Comparison of ENCODE assay signal across 1 cellular context in the genomic region with DNA sequence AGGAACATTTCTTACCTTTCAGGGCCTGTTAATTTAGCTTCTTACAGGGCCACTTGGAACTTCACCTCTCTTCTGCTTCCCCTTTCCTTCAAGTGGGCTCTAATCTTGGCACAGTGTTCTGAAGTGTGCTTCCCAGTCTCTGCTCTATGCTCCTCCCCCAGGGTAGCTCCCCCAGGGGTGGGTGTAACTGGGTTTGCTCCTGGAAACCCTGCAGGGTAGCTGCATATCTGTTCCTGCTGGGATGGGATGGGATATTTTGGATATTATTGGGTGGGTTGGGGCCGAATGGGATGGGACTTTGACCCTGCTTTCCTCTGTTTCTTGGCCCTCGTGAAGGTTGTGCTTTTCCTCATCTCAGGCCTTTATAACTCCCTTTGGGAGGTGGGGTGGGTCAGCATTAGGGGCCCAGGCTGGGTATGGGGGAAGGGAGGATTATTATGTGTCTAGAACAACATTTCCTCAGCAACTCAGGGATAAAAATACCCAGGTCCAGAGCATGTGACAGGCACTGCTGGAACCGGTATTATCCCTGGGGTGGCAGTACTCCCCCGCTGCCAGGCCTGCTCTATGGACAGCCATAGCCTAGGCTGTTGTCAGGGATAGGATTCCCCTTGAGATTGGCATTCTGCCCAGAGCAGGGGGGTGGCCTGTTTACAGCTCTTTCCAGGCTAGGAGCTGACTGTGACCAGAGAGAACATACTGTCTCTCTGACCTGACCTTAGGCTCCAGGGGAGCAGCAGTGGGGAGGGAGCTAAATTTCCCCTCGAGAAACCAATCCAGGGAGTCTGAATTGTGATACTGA.
TF ChIP-seq lines count a peak whose summit lies in the region.

No MANE protein-coding gene starts in this region.

TF ChIP-seq in HepG2, 621 proteins besides CTCF, POLR2A, EP300 and RAD21 (continues in another document):
- TF ChIP-seq HNF4A (CRISPR knock-in tag; IDR thresholded peaks at IDR 0.05): peak; percentile 2; the same call in 1 of the 2 replicates
- TF ChIP-seq, protein P1, sequence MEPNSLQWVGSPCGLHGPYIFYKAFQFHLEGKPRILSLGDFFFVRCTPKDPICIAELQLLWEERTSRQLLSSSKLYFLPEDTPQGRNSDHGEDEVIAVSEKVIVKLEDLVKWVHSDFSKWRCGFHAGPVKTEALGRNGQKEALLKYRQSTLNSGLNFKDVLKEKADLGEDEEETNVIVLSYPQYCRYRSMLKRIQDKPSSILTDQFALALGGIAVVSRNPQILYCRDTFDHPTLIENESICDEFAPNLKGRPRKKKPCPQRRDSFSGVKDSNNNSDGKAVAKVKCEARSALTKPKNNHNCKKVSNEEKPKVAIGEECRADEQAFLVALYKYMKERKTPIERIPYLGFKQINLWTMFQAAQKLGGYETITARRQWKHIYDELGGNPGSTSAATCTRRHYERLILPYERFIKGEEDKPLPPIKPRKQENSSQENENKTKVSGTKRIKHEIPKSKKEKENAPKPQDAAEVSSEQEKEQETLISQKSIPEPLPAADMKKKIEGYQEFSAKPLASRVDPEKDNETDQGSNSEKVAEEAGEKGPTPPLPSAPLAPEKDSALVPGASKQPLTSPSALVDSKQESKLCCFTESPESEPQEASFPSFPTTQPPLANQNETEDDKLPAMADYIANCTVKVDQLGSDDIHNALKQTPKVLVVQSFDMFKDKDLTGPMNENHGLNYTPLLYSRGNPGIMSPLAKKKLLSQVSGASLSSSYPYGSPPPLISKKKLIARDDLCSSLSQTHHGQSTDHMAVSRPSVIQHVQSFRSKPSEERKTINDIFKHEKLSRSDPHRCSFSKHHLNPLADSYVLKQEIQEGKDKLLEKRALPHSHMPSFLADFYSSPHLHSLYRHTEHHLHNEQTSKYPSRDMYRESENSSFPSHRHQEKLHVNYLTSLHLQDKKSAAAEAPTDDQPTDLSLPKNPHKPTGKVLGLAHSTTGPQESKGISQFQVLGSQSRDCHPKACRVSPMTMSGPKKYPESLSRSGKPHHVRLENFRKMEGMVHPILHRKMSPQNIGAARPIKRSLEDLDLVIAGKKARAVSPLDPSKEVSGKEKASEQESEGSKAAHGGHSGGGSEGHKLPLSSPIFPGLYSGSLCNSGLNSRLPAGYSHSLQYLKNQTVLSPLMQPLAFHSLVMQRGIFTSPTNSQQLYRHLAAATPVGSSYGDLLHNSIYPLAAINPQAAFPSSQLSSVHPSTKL (CRISPR knock-in tag; IDR thresholded peaks at IDR 0.05): peak; percentile 53
- TF ChIP-seq FOXP1 (IDR thresholded peaks at IDR 0.05): no peak
- peak; percentile 60; the same call in 1 of the 2 replicates for TF ChIP-seq FOXP1 (CRISPR knock-in tag; IDR thresholded peaks at IDR 0.05)
- TF ChIP-seq ZMYM4 (CRISPR knock-in tag; IDR thresholded peaks at IDR 0.05): 0 out of 2 replicates have a peak, but pooled peaks have one; percentile 42
- TF ChIP-seq, protein P2, sequence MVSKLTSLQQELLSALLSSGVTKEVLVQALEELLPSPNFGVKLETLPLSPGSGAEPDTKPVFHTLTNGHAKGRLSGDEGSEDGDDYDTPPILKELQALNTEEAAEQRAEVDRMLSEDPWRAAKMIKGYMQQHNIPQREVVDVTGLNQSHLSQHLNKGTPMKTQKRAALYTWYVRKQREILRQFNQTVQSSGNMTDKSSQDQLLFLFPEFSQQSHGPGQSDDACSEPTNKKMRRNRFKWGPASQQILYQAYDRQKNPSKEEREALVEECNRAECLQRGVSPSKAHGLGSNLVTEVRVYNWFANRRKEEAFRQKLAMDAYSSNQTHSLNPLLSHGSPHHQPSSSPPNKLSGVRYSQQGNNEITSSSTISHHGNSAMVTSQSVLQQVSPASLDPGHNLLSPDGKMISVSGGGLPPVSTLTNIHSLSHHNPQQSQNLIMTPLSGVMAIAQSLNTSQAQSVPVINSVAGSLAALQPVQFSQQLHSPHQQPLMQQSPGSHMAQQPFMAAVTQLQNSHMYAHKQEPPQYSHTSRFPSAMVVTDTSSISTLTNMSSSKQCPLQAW (CRISPR knock-in tag; IDR thresholded peaks at IDR 0.05): 0 out of 2 replicates have a peak, but pooled peaks have one; percentile 20
- TF ChIP-seq ZNF431 (CRISPR knock-in tag; IDR thresholded peaks at IDR 0.05; ENCODE audit: borderline replicate concordance, low read depth): no peak
- TF ChIP-seq ZNF773 (CRISPR knock-in tag; IDR thresholded peaks at IDR 0.05; ENCODE audit: borderline replicate concordance): no peak
- TF ChIP-seq HDAC6 (IDR thresholded peaks at IDR 0.05; ENCODE audit: low read depth, low read length): no peak
- TF ChIP-seq FOXA1 (IDR thresholded peaks at IDR 0.05): no peak
- 0 out of 2 replicates have a peak, but pooled peaks have one; percentile 37 for TF ChIP-seq FOXA1 (CRISPR knock-in tag; IDR thresholded peaks at IDR 0.05)
- TF ChIP-seq, protein P3, sequence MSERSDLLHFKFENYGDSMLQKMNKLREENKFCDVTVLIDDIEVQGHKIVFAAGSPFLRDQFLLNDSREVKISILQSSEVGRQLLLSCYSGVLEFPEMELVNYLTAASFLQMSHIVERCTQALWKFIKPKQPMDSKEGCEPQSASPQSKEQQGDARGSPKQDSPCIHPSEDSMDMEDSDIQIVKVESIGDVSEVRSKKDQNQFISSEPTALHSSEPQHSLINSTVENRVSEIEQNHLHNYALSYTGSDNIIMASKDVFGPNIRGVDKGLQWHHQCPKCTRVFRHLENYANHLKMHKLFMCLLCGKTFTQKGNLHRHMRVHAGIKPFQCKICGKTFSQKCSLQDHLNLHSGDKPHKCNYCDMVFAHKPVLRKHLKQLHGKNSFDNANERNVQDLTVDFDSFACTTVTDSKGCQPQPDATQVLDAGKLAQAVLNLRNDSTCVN (CRISPR knock-in tag; IDR thresholded peaks at IDR 0.05; ENCODE audit: borderline replicate concordance): peak; percentile 50; the same call in 1 of the 2 replicates
- no peak for TF ChIP-seq TAF15 (IDR thresholded peaks at IDR 0.05; ENCODE audit: low read depth, low read length, poor library complexity, severe bottlenecking)
- TF ChIP-seq KAT8 (CRISPR knock-in tag; IDR thresholded peaks at IDR 0.05): no peak
- no peak for TF ChIP-seq ZKSCAN8 (CRISPR knock-in tag; IDR thresholded peaks at IDR 0.05; ENCODE audit: borderline replicate concordance)
- no peak for TF ChIP-seq SOX13 (IDR thresholded peaks at IDR 0.05)
- TF ChIP-seq SOX13 (CRISPR knock-in tag; conservative IDR thresholded peaks at IDR 0.05 in 1 of 2, IDR thresholded peaks at IDR 0.05 in 1 of 2): peak in 1 of 2 experiments; percentile 53; a peak in 1 of 4 replicates
- TF ChIP-seq, protein P4, sequence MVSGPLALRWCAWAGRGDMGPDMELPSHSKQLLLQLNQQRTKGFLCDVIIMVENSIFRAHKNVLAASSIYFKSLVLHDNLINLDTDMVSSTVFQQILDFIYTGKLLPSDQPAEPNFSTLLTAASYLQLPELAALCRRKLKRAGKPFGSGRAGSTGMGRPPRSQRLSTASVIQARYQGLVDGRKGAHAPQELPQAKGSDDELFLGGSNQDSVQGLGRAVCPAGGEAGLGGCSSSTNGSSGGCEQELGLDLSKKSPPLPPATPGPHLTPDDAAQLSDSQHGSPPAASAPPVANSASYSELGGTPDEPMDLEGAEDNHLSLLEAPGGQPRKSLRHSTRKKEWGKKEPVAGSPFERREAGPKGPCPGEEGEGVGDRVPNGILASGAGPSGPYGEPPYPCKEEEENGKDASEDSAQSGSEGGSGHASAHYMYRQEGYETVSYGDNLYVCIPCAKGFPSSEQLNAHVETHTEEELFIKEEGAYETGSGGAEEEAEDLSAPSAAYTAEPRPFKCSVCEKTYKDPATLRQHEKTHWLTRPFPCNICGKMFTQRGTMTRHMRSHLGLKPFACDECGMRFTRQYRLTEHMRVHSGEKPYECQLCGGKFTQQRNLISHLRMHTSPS (CRISPR knock-in tag; IDR thresholded peaks at IDR 0.05; ENCODE audit: low read depth): peak; percentile 46; the same call in 1 of the 2 replicates
- TF ChIP-seq, protein P5, sequence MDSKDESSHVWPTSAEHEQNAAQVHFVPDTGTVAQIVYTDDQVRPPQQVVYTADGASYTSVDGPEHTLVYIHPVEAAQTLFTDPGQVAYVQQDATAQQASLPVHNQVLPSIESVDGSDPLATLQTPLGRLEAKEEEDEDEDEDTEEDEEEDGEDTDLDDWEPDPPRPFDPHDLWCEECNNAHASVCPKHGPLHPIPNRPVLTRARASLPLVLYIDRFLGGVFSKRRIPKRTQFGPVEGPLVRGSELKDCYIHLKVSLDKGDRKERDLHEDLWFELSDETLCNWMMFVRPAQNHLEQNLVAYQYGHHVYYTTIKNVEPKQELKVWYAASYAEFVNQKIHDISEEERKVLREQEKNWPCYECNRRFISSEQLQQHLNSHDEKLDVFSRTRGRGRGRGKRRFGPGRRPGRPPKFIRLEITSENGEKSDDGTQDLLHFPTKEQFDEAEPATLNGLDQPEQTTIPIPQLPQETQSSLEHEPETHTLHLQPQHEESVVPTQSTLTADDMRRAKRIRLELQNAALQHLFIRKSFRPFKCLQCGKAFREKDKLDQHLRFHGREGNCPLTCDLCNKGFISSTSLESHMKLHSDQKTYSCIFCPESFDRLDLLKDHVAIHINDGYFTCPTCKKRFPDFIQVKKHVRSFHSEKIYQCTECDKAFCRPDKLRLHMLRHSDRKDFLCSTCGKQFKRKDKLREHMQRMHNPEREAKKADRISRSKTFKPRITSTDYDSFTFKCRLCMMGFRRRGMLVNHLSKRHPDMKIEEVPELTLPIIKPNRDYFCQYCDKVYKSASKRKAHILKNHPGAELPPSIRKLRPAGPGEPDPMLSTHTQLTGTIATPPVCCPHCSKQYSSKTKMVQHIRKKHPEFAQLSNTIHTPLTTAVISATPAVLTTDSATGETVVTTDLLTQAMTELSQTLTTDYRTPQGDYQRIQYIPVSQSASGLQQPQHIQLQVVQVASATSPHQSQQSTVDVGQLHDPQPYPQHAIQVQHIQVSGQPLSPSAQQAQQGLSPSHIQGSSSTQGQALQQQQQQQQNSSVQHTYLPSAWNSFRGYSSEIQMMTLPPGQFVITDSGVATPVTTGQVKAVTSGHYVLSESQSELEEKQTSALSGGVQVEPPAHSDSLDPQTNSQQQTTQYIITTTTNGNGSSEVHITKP (CRISPR knock-in tag; IDR thresholded peaks at IDR 0.05; ENCODE audit: low read depth): peak; percentile 92; the same call in 1 of the 2 replicates
- TF ChIP-seq ZNF713 (CRISPR knock-in tag; IDR thresholded peaks at IDR 0.05): no peak
- peak; percentile 38; the same call in 1 of the 2 replicates for TF ChIP-seq SOX5 (CRISPR knock-in tag; IDR thresholded peaks at IDR 0.05; ENCODE audit: borderline replicate concordance)
- TF ChIP-seq, protein P6, sequence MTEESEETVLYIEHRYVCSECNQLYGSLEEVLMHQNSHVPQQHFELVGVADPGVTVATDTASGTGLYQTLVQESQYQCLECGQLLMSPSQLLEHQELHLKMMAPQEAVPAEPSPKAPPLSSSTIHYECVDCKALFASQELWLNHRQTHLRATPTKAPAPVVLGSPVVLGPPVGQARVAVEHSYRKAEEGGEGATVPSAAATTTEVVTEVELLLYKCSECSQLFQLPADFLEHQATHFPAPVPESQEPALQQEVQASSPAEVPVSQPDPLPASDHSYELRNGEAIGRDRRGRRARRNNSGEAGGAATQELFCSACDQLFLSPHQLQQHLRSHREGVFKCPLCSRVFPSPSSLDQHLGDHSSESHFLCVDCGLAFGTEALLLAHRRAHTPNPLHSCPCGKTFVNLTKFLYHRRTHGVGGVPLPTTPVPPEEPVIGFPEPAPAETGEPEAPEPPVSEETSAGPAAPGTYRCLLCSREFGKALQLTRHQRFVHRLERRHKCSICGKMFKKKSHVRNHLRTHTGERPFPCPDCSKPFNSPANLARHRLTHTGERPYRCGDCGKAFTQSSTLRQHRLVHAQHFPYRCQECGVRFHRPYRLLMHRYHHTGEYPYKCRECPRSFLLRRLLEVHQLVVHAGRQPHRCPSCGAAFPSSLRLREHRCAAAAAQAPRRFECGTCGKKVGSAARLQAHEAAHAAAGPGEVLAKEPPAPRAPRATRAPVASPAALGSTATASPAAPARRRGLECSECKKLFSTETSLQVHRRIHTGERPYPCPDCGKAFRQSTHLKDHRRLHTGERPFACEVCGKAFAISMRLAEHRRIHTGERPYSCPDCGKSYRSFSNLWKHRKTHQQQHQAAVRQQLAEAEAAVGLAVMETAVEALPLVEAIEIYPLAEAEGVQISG (CRISPR knock-in tag; IDR thresholded peaks at IDR 0.05): 0 out of 2 replicates have a peak, but pooled peaks have one; percentile 7
- no peak for TF ChIP-seq GTF2F1 (IDR thresholded peaks at IDR 0.05; ENCODE audit: low read length)
- peak; percentile 53; the same call in 1 of the 2 replicates for TF ChIP-seq SALL1 (CRISPR knock-in tag; IDR thresholded peaks at IDR 0.05)
- no peak for TF ChIP-seq ZNF17 (CRISPR knock-in tag; IDR thresholded peaks at IDR 0.05)
- TF ChIP-seq, protein P7, sequence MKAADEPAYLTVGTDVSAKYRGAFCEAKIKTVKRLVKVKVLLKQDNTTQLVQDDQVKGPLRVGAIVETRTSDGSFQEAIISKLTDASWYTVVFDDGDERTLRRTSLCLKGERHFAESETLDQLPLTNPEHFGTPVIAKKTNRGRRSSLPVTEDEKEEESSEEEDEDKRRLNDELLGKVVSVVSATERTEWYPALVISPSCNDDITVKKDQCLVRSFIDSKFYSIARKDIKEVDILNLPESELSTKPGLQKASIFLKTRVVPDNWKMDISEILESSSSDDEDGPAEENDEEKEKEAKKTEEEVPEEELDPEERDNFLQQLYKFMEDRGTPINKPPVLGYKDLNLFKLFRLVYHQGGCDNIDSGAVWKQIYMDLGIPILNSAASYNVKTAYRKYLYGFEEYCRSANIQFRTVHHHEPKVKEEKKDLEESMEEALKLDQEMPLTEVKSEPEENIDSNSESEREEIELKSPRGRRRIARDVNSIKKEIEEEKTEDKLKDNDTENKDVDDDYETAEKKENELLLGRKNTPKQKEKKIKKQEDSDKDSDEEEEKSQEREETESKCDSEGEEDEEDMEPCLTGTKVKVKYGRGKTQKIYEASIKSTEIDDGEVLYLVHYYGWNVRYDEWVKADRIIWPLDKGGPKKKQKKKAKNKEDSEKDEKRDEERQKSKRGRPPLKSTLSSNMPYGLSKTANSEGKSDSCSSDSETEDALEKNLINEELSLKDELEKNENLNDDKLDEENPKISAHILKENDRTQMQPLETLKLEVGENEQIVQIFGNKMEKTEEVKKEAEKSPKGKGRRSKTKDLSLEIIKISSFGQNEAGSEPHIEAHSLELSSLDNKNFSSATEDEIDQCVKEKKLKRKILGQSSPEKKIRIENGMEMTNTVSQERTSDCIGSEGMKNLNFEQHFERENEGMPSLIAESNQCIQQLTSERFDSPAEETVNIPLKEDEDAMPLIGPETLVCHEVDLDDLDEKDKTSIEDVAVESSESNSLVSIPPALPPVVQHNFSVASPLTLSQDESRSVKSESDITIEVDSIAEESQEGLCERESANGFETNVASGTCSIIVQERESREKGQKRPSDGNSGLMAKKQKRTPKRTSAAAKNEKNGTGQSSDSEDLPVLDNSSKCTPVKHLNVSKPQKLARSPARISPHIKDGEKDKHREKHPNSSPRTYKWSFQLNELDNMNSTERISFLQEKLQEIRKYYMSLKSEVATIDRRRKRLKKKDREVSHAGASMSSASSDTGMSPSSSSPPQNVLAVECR (CRISPR knock-in tag; IDR thresholded peaks at IDR 0.05; ENCODE audit: borderline replicate concordance): peak; percentile 34; the same call in 1 of the 2 replicates
- TF ChIP-seq ZFX (CRISPR knock-in tag; IDR thresholded peaks at IDR 0.05; ENCODE audit: low read depth): peak; percentile 56; the same call in 1 of the 2 replicates
- TF ChIP-seq ZNF263 (CRISPR knock-in tag; IDR thresholded peaks at IDR 0.05): no peak
- TF ChIP-seq KLF11 (CRISPR knock-in tag; IDR thresholded peaks at IDR 0.05): no peak
- TF ChIP-seq TCF12 (IDR thresholded peaks at IDR 0.05): no peak
- no peak for TF ChIP-seq TCF12 (CRISPR knock-in tag; IDR thresholded peaks at IDR 0.05)
- no peak for TF ChIP-seq ARID2 (CRISPR knock-in tag; IDR thresholded peaks at IDR 0.05; ENCODE audit: borderline replicate concordance)
